ENCODE assay signal across 8 cellular contexts in genomic region chr17:47066841-47067682, GRCh38.
DNase-seq lines count a peak whose midpoint lies in the region; ATAC-seq and TF ChIP-seq lines count a peak whose summit lies in the region.

No MANE protein-coding gene starts in this region.

- TF ChIP-seq CTCF in DND-41 (IDR thresholded peaks at IDR 0.05; ENCODE audit: borderline replicate concordance, extremely low read depth, low read length, poor library complexity, severe bottlenecking): peak; percentile 45
- no peak for TF ChIP-seq CTCF in osteoblast (IDR thresholded peaks at IDR 0.05; ENCODE audit: extremely low read depth, low read depth, low read length)
- no peak for TF ChIP-seq CTCF in thoracic aorta (IDR thresholded peaks at IDR 0.05)

- H3K4me1 ChIP-seq in DND-41 (ENCODE audit: insufficient read depth, low read length) (peaks cover 22% of the 10 kb centered on the region), osteoblast (ENCODE audit: insufficient read depth, low read length) (peaks cover 14% of the 10 kb centered on the region), thoracic aorta (ENCODE audit: control insufficient read depth in 1 of 2, low read depth in 2 of 2) (peaks cover 3 to 8% of the 10 kb centered on the region in 2 donors)

- H3K27ac Mint-ChIP-seq in activated naive CD4-positive, alpha-beta T cell treated with anti-CD3 and anti-CD28 coated beads, Interleukin-2, amount 50 U/mL, for 72 hours: peak overlapping the region; percentile 88 to 97

- H3K36me3 ChIP-seq in DND-41 (ENCODE audit: insufficient read depth, low read length) (peaks cover 7% of the 10 kb centered on the region; the same call in 1 of the 2 replicates), osteoblast (ENCODE audit: insufficient read depth, low read length) (peaks cover 9% of the 10 kb centered on the region), thoracic aorta (no peaks in the 10 kb centered on the region)

- H3K9ac ChIP-seq in DND-41 (ENCODE audit: low read depth, low read length): peak overlapping the region; percentile 86

- no peaks in the 10 kb centered on the region for H3K9me3 Mint-ChIP-seq in activated naive CD4-positive, alpha-beta T cell treated with anti-CD3 and anti-CD28 coated beads, Interleukin-2, amount 50 U/mL, for 72 hours

- intact Hi-C loops in head of caudate nucleus (cut with DNase I): no loop called here

- peak overlapping the region; percentile 56 to 78 for H3K4me3 ChIP-seq in DND-41 (ENCODE audit: low read depth in 1 of 2, low read length in 2 of 2)
- H3K4me3 ChIP-seq in osteoblast (ENCODE audit: insufficient read depth, low read length): peak overlapping the region; percentile 91
- peak overlapping the region; percentile 86 for H3K4me3 ChIP-seq in thoracic aorta

- H4K20me1 ChIP-seq in DND-41 (ENCODE audit: insufficient read depth, low read length): no peaks in the 10 kb centered on the region
- H4K20me1 ChIP-seq in osteoblast (ENCODE audit: insufficient read depth, low read length): no peaks in the 10 kb centered on the region

- H3K36me3 Mint-ChIP-seq in activated naive CD4-positive, alpha-beta T cell treated with anti-CD3 and anti-CD28 coated beads, Interleukin-2, amount 50 U/mL, for 72 hours: peaks cover 0 to 10% of the 10 kb centered on the region in 2 donors

- ATAC-seq in DND-41 (ENCODE audit: insufficient read depth, low read depth) (peak; percentile 97), SK-N-SH treated with all-trans-retinoic acid at 6 μM for 48 hours (peak; percentile 99), thoracic aorta (ENCODE audit: insufficient number of reproducible peaks, low FRiP score, low read depth) (peak; percentile 90)
- ATAC-seq in activated naive CD4-positive, alpha-beta T cell treated with anti-CD3 and anti-CD28 coated beads, Interleukin-2, amount 50 U/mL, for 72 hours: peak; percentile 89 to 100

- H3K9me3 ChIP-seq in DND-41 (ENCODE audit: insufficient read depth, low read length, severe bottlenecking): no peaks in the 10 kb centered on the region
- H3K9me3 ChIP-seq in osteoblast (ENCODE audit: low read depth, low read length): no peaks in the 10 kb centered on the region
- H3K9me3 ChIP-seq in thoracic aorta: no peaks in the 10 kb centered on the region

- DNase-seq in DND-41 (peak; percentile 89), HCEC 1CT (peak; percentile 84), NCI-H1105 (lab: John Stamatoyannopoulos, UW) (peak; percentile 77), head of caudate nucleus (peak; percentile 61 to 91 (median 80)), osteoblast (ENCODE audit: insufficient read length, low spot score, missing footprints) (peak; percentile 97), thoracic aorta (ENCODE audit: low spot score) (peak; percentile 47)
- peak; percentile 58 to 67 for DNase-seq in activated naive CD4-positive, alpha-beta T cell treated with anti-CD3 and anti-CD28 coated beads, Interleukin-2, amount 50 U/mL, for 72 hours (ENCODE audit: low spot score in 2 of 2)

- H3K79me2 ChIP-seq in DND-41 (ENCODE audit: insufficient read depth, low read length): peaks cover 22% of the 10 kb centered on the region
- peaks cover 11% of the 10 kb centered on the region for H3K79me2 ChIP-seq in osteoblast (ENCODE audit: insufficient read depth, low read length)

- peak overlapping the region; percentile 77 for H2AFZ ChIP-seq in DND-41 (ENCODE audit: low read depth, low read length)
- H2AFZ ChIP-seq in osteoblast (ENCODE audit: low read length): peak overlapping the region; percentile 99

- H3K27ac ChIP-seq in DND-41 (ENCODE audit: low read length): peak overlapping the region; percentile 98
- H3K27ac ChIP-seq in osteoblast (ENCODE audit: low read depth, low read length): peak overlapping the region; percentile 91
- H3K27ac ChIP-seq in thoracic aorta: peak overlapping the region; percentile 69 to 84

- peak overlapping the region; percentile 82 for H3K4me2 ChIP-seq in DND-41 (ENCODE audit: insufficient read depth, low read length)
- H3K4me2 ChIP-seq in osteoblast (ENCODE audit: insufficient read depth, low read length): peak overlapping the region; percentile 92

- no peaks in the 10 kb centered on the region for H3K27me3 ChIP-seq in DND-41 (ENCODE audit: insufficient read depth, low read length, poor library complexity)
- no peaks in the 10 kb centered on the region for H3K27me3 ChIP-seq in osteoblast (ENCODE audit: insufficient read depth, low read length)
- no peaks in the 10 kb centered on the region for H3K27me3 ChIP-seq in thoracic aorta (replicated peaks; ENCODE audit: insufficient read depth)

TF ChIP-seq in SK-N-SH treated with all-trans-retinoic acid at 6 μM for 48 hours, 23 proteins besides CTCF, POLR2A, EP300 and RAD21 (continues in another document):
- TF ChIP-seq POU6F1 (CRISPR knock-in tag; IDR thresholded peaks at IDR 0.05; ENCODE audit: borderline replicate concordance, low read depth) (peak; percentile 75; the same call in 1 of the 2 replicates), BACH2 (CRISPR knock-in tag; IDR thresholded peaks at IDR 0.05; ENCODE audit: borderline replicate concordance) (no peak), ZFP3 (CRISPR knock-in tag; IDR thresholded peaks at IDR 0.05) (no peak), TCF4 (CRISPR knock-in tag; IDR thresholded peaks at IDR 0.05; ENCODE audit: borderline replicate concordance) (peak; percentile 93), TSHZ2 (CRISPR knock-in tag; IDR thresholded peaks at IDR 0.05) (no peak; the same call in 1 of the 2 replicates), CSDC2 (CRISPR knock-in tag; IDR thresholded peaks at IDR 0.05) (no peak), TOX (CRISPR knock-in tag; IDR thresholded peaks at IDR 0.05; ENCODE audit: borderline replicate concordance) (no peak), RARB (CRISPR knock-in tag; IDR thresholded peaks at IDR 0.05) (0 out of 2 replicates have a peak, but pooled peaks have one; percentile 20), GLIS3 (CRISPR knock-in tag; IDR thresholded peaks at IDR 0.05) (0 out of 2 replicates have a peak, but pooled peaks have one; percentile 58), PPARA (CRISPR knock-in tag; IDR thresholded peaks at IDR 0.05; ENCODE audit: borderline replicate concordance) (no peak), SNAI2 (CRISPR knock-in tag; IDR thresholded peaks at IDR 0.05) (no peak), ZNF565 (CRISPR knock-in tag; conservative IDR thresholded peaks at IDR 0.05; ENCODE audit: low read depth) (no peak), ISL1 (CRISPR knock-in tag; IDR thresholded peaks at IDR 0.05) (no peak), ZFP30 (CRISPR knock-in tag; IDR thresholded peaks at IDR 0.05) (no peak), ARNTL (CRISPR knock-in tag; IDR thresholded peaks at IDR 0.05; ENCODE audit: borderline replicate concordance, low read depth) (no peak), OSR1 (CRISPR knock-in tag; IDR thresholded peaks at IDR 0.05) (no peak), ESRRG (CRISPR knock-in tag; IDR thresholded peaks at IDR 0.05) (peak; percentile 82; the same call in 1 of the 2 replicates), ZNF70 (CRISPR knock-in tag; IDR thresholded peaks at IDR 0.05) (peak; percentile 14; the same call in 1 of the 2 replicates)
- TF ChIP-seq, protein P1, sequence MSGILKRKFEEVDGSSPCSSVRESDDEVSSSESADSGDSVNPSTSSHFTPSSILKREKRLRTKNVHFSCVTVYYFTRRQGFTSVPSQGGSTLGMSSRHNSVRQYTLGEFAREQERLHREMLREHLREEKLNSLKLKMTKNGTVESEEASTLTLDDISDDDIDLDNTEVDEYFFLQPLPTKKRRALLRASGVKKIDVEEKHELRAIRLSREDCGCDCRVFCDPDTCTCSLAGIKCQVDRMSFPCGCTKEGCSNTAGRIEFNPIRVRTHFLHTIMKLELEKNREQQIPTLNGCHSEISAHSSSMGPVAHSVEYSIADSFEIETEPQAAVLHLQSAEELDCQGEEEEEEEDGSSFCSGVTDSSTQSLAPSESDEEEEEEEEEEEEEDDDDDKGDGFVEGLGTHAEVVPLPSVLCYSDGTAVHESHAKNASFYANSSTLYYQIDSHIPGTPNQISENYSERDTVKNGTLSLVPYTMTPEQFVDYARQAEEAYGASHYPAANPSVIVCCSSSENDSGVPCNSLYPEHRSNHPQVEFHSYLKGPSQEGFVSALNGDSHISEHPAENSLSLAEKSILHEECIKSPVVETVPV (CRISPR knock-in tag; IDR thresholded peaks at IDR 0.05): peak; percentile 78; the same call in 1 of the 2 replicates

Comparison
In these comparisons a context has a peak if more than half of its experiments do, and no peak if none do; other contexts are left out.
1. Peak in every context shown above with its lines: DNase-seq, ATAC-seq, H3K4me3 ChIP-seq and H3K27ac ChIP-seq.
2. DNase-seq: peak in every context shown above with its lines; median percentile 97 in osteoblast; 89 in DND-41; 84 in HCEC 1CT; 80 in head of caudate nucleus; 77 in NCI-H1105; 62 in activated naive CD4-positive, alpha-beta T cell treated with anti-CD3 and anti-CD28 coated beads, Interleukin-2, amount 50 U/mL, for 72 hours; 47 in thoracic aorta.